In the genomic region with DNA sequence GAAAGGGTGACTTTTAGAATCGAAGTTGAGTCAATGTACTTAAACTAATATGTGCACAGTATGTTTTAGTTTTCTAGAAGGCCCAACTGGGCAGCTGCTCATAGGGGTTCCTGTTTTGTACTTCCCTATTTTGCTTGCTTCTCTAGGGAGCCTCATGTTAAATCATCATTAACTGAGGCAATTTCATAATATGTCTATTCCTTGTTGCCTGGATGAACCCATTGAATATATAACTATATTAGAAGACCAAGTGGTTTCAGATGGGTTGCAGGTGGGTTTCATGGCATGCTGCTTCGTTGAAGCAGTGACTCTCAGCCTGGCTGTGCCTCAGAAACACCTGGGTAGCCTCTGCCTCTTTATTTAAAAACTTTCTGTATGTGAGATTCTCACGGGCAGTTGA, we compare ENCODE assay signal across 14 cellular contexts. TPM values are rescaled to one million over a fixed set of nuclear protein-coding genes. Genes with fewer than 3 reads are reported as not detected.
DNase-seq lines count a peak whose midpoint lies in the region; ATAC-seq and TF ChIP-seq lines count a peak whose summit lies in the region.
"Had no signal": no experiment of that assay in that cellular context is flagged by ENCODE, and none has a peak within 500 bp of the region (broad histone marks: within the 10 kb centered on the region; RNA-seq: fewer than 3 reads in every experiment).

No MANE protein-coding gene starts in this region.

- no peak overlapping the region for H2AFZ ChIP-seq in SU-DHL-6 (ENCODE audit: low read depth, low read length, severe bottlenecking)
- H2AFZ ChIP-seq: PC-9 had no signal

- H3K9ac ChIP-seq in SU-DHL-6 (ENCODE audit: low read length): no peak overlapping the region

- no peaks in the 10 kb centered on the region for H3K36me3 ChIP-seq in SU-DHL-6 (ENCODE audit: low read length)
- H3K36me3 ChIP-seq in ovary: no peaks in the 10 kb centered on the region

- WGBS in ovary, 3 donors: 83 to 92% (median 88%) methylated on average over 3 of the region's 3 CpGs

- peaks cover 47% of the 10 kb centered on the region for H4K20me1 ChIP-seq in SU-DHL-6 (ENCODE audit: low read depth, low read length)

- in situ Hi-C loops in KBM-7 (cut with MboI; ENCODE audit: low pct_unique_long_range_greater_than_20kb, low sequenced_read_pairs): no loop called here

- H3K27ac Mint-ChIP-seq in activated naive CD4-positive, alpha-beta T cell treated with anti-CD3 and anti-CD28 coated beads, Interleukin-2, amount 10 ng/mL, durations not matched to agents 7 days and 5 days: no peak overlapping the region

- H3K4me3 Mint-ChIP-seq in activated naive CD4-positive, alpha-beta T cell treated with anti-CD3 and anti-CD28 coated beads, Interleukin-2, amount 10 ng/mL, durations not matched to agents 7 days and 5 days: no peak overlapping the region

- peak; percentile 59 for ATAC-seq in GM19438 (IDR thresholded peaks at IDR 0.05; ENCODE audit: low read depth, unreplicated experiment)

- CTCF ChIA-PET in activated naive CD4-positive, alpha-beta T cell treated with anti-CD3 and anti-CD28 coated beads, Interleukin-2, amount 10 ng/mL, durations not matched to agents 7 days and 5 days (lab: Charles Lee): no interaction called here

- intact Hi-C loops in ovary (cut with DNase I): no loop called here

- H3K9me3 ChIP-seq in SU-DHL-6 (ENCODE audit: insufficient read depth, low read length): no peaks in the 10 kb centered on the region
- H3K9me3 ChIP-seq in ovary: no peaks in the 10 kb centered on the region

- 0 out of 2 replicates have a peak, but pooled peaks cover 4% of the 10 kb centered on the region for H3F3A ChIP-seq in SU-DHL-6 (ENCODE audit: insufficient read depth)

- H3K36me3 Mint-ChIP-seq in activated naive CD4-positive, alpha-beta T cell treated with anti-CD3 and anti-CD28 coated beads, Interleukin-2, amount 10 ng/mL, durations not matched to agents 7 days and 5 days: no peaks in the 10 kb centered on the region

- H3K27me3 ChIP-seq in SU-DHL-6 (ENCODE audit: low read length) (no peaks in the 10 kb centered on the region), ovary (no peaks in the 10 kb centered on the region)

- TF ChIP-seq CTCF in SU-DHL-6 (IDR thresholded peaks at IDR 0.05; ENCODE audit: insufficient read depth, low read length, poor library complexity, severe bottlenecking) (no peak), ovary (IDR thresholded peaks at IDR 0.05) (no peak)

- no peaks in the 10 kb centered on the region for H3K27me3 Mint-ChIP-seq in activated naive CD4-positive, alpha-beta T cell treated with anti-CD3 and anti-CD28 coated beads, Interleukin-2, amount 10 ng/mL, durations not matched to agents 7 days and 5 days

- H3K27ac ChIP-seq in SU-DHL-6 (ENCODE audit: low read depth, low read length): no peak overlapping the region
- peak overlapping the region; percentile 47 for H3K27ac ChIP-seq in temporal lobe (ENCODE audit: low read depth, low read length)
- peak overlapping the region in 1 of 2 donors; percentile 31 for H3K27ac ChIP-seq in ovary
- H3K27ac ChIP-seq: PC-9 had no signal

- TF ChIP-seq POLR2A in ovary (IDR thresholded peaks at IDR 0.05): no peak

- no peaks in the 10 kb centered on the region for H3K9me3 Mint-ChIP-seq in activated naive CD4-positive, alpha-beta T cell treated with anti-CD3 and anti-CD28 coated beads, Interleukin-2, amount 10 ng/mL, durations not matched to agents 7 days and 5 days

- DNase-seq in KBM-7 (peak; percentile 76), SHP77 (lab: John Stamatoyannopoulos, UW) (no peak), NCI-H2107 treated with DMSO at 0.1 percent for 48 hours (lab: John Stamatoyannopoulos, UW; ENCODE audit: unreplicated experiment) (no peak), ovary (no peak)
- no peak for DNase-seq in activated naive CD4-positive, alpha-beta T cell treated with anti-CD3 and anti-CD28 coated beads, Interleukin-2, amount 10 ng/mL, durations not matched to agents 7 days and 5 days
- DNase-seq: activated CD8-positive, alpha-beta memory T cell treated with anti-CD3 and anti-CD28 coated beads, Interleukin-2, amount 50 U/mL, for 4 hours; amygdala; dorsolateral prefrontal cortex; NCI-H187; PC-9; substantia nigra had no signal

- no peak overlapping the region for H3K4me3 ChIP-seq in SU-DHL-6 (ENCODE audit: insufficient read depth, low read length, poor library complexity, severe bottlenecking)
- H3K4me3 ChIP-seq in ovary: no peak overlapping the region
- H3K4me3 ChIP-seq: dorsolateral prefrontal cortex, PC-9 had no signal

- H3K79me2 ChIP-seq in SU-DHL-6 (ENCODE audit: insufficient read depth, low read length): peaks cover 71% of the 10 kb centered on the region

- no peak for TF ChIP-seq EP300 in ovary (IDR thresholded peaks at IDR 0.05)

- H3K4me2 ChIP-seq in SU-DHL-6 (ENCODE audit: low read depth, low read length, poor library complexity, severe bottlenecking): peak overlapping the region; percentile 3
- H3K4me2 ChIP-seq: PC-9 had no signal

- H3K4me1 Mint-ChIP-seq in activated naive CD4-positive, alpha-beta T cell treated with anti-CD3 and anti-CD28 coated beads, Interleukin-2, amount 10 ng/mL, durations not matched to agents 7 days and 5 days: peaks cover under 1% of the 10 kb centered on the region

- peaks cover 9% of the 10 kb centered on the region for H3K4me1 ChIP-seq in ovary (ENCODE audit: insufficient read depth)

- no peaks in the 10 kb centered on the region for H3K9me2 ChIP-seq in SU-DHL-6 (replicated peaks; ENCODE audit: insufficient read depth, low read length)

RNA-seq across cellular contexts. Expression of gene CARMIL1, which starts 22.2 kb away (rescaled TPM):
- total RNA-seq in temporal lobe: 21.1 TPM
- 10 to 100 TPM; 11.1 to 25.6 (median 18.4) TPM for total RNA-seq in ovary
- 10 to 100 TPM in 1 of 2 donors, 1 to 10 TPM in 1; 6.4 to 13.3 TPM for polyA plus RNA-seq in ovary
